10 cellular contexts compared by ENCODE assay signal in the genomic region with DNA sequence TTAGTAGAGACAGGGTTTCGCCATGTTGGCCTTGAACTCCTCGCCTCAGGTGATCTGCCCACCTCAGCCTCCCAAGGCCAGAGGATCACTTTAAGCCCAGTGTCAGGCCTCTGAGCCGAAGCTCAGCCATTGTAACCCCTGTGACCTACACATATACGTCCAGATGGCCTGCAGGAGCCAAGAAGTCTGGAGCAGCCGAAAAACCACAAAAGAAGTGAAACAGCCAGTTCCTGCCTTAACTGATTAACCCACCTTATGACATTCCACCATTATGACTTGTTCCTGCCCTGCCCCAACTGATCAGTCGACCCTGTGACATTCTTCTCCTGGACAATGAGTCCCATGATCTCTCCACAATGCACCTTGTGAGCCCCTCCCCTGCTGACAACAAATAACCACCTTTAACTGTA. TPM values are rescaled to one million over a fixed set of nuclear protein-coding genes. Genes with fewer than 3 reads are reported as not detected.
A peak's percentile ranks its signal among the peaks of the same experiment; 100 is the strongest.
DNase-seq lines count a peak whose midpoint lies in the region; ATAC-seq, FAIRE-seq and TF ChIP-seq lines count a peak whose summit lies in the region.
"Not testable (repeated sequence)": the region's sequence is repeated elsewhere in the genome, so short reads cannot be mapped to it uniquely, and the experiment has no call there.
"Had no signal": no experiment of that assay in that cellular context is flagged by ENCODE, and none has a peak within 500 bp of the region (broad histone marks: within the 10 kb centered on the region; RNA-seq: fewer than 3 reads in every experiment).

No MANE protein-coding gene starts in this region.

- H3K36me3 ChIP-seq in HCT116 (ENCODE audit: control insufficient read depth in 1 of 2, insufficient read depth in 2 of 2, low read length in 2 of 2); astrocyte (ENCODE audit: insufficient read depth, low read length); thyroid gland: not testable (repeated sequence)

- H3K4me1 ChIP-seq in HCT116 (ENCODE audit: control insufficient read depth in 1 of 2, insufficient read depth in 2 of 2, low read length in 2 of 2) = peaks cover 15 to 39% of the 10 kb centered on the region in 2 experiments
- H3K4me1 ChIP-seq in astrocyte (ENCODE audit: insufficient read depth, low read length); thyroid gland: not testable (repeated sequence)

- not testable (repeated sequence) for H3K79me2 ChIP-seq in HCT116 (ENCODE audit: insufficient read depth, low read length); astrocyte (ENCODE audit: insufficient read depth, low read length)

- not testable (repeated sequence) for H2AFZ ChIP-seq in HCT116 (ENCODE audit: low read depth, low read length, poor library complexity, severe bottlenecking); astrocyte (ENCODE audit: low read depth, low read length)

- TF ChIP-seq RAD21 in HCT116 (IDR thresholded peaks at IDR 0.05; ENCODE audit: low read depth) = not testable (repeated sequence)

- not testable (repeated sequence) for TF ChIP-seq CTCF in CD4-positive, alpha-beta T cell (IDR thresholded peaks at IDR 0.05); HCT116 (IDR thresholded peaks at IDR 0.05 in 2 of 3, conservative IDR thresholded peaks at IDR 0.05 in 1 of 3; ENCODE audit: borderline replicate concordance in 1 of 3, insufficient read depth in 1 of 3, low read depth in 2 of 3, low read length in 2 of 3); astrocyte (IDR thresholded peaks at IDR 0.05; ENCODE audit: insufficient read depth, low read depth, low read length); glutamatergic neuron (IDR thresholded peaks at IDR 0.05; ENCODE audit: partially characterized antibody, unreplicated experiment); thyroid gland (IDR thresholded peaks at IDR 0.05)

- ATAC-seq in CD4-positive, alpha-beta T cell (ENCODE audit: poor library complexity); HCT116; T-cell (replicated peaks in 1 of 4); natural killer cell treated with Interleukin-12 subunit alpha and Interleukin-12 subunit beta and Interleukin-15 and Interleukin-18, amount 100 ng/mL, for 72 hours: not testable (repeated sequence)

- not testable (repeated sequence) for TF ChIP-seq POLR2A in HCT116 (IDR thresholded peaks at IDR 0.05; ENCODE audit: borderline replicate concordance, extremely low read depth, insufficient read depth, insufficient read length); thyroid gland (IDR thresholded peaks at IDR 0.05)

- not testable (repeated sequence) for H3K36me3 Mint-ChIP-seq in CD4-positive, alpha-beta T cell (ENCODE audit: low read depth); T-cell; activated T-cell treated with anti-CD3 and anti-CD28 coated beads, Interleukin-2, amount 50 U/mL, for 24 hours (ENCODE audit: low read depth); astrocyte (ENCODE audit: low read depth, unreplicated experiment); glutamatergic neuron (ENCODE audit: unreplicated experiment); natural killer cell treated with Interleukin-12 subunit alpha and Interleukin-12 subunit beta and Interleukin-15 and Interleukin-18, amount 100 ng/mL, for 72 hours

- POLR2A ChIA-PET in CD4-positive, alpha-beta T cell (lab: Charles Lee) = interaction anchor here (1.1 kb wide), 1 partner anchor 63 kb away, joined by 4 read pairs; no protein-coding TSS in a partner anchor
- POLR2A ChIA-PET in HCT116 (lab: Charles Lee); T-cell (lab: Charles Lee): not testable (repeated sequence)

- intact Hi-C loops in CD4-positive, alpha-beta T cell (cut with DNase I, micrococcal nuclease) = loop anchor here in 1 of 2 experiments (10.0 kb wide), 1 partner anchor 315 kb away; no protein-coding TSS in a partner anchor
- intact Hi-C loops in HCT116 (cut with micrococcal nuclease) = not testable (repeated sequence)
- intact Hi-C loops in thyroid gland (cut with DNase I) = loop anchor here (2.0 to 5.0 kb wide), 2 partner anchors 23 to 68 kb away; no protein-coding TSS in a partner anchor

- not testable (repeated sequence) for FAIRE-seq in astrocyte (lab: Jason Lieb, UNC)

- H3K9me3 ChIP-seq in CD4-positive, alpha-beta T cell (ENCODE audit: control insufficient read depth, low read length); HCT116 (ENCODE audit: control insufficient read depth in 1 of 2, insufficient read depth in 1 of 2, low read depth in 1 of 2, low read length in 2 of 2); astrocyte (ENCODE audit: insufficient read depth, low read depth, low read length); thyroid gland: not testable (repeated sequence)

- BruUV-seq in HCT116 (replicated peaks; lab: Mats Ljungman, UMichigan) = TSS peak; percentile 80

- H3K27ac Mint-ChIP-seq in CD4-positive, alpha-beta T cell; T-cell; activated T-cell treated with anti-CD3 and anti-CD28 coated beads, Interleukin-2, amount 50 U/mL, for 24 hours; glutamatergic neuron (ENCODE audit: unreplicated experiment); natural killer cell treated with Interleukin-12 subunit alpha and Interleukin-12 subunit beta and Interleukin-15 and Interleukin-18, amount 100 ng/mL, for 72 hours: not testable (repeated sequence)
- H3K27ac Mint-ChIP-seq in astrocyte (ENCODE audit: unreplicated experiment) = peak overlapping the region; percentile 93

- H3K4me2 ChIP-seq in HCT116 (ENCODE audit: low read length) = peak overlapping the region; percentile 82
- H3K4me2 ChIP-seq in astrocyte (ENCODE audit: low read length) = not testable (repeated sequence)

- H3K4me1 Mint-ChIP-seq in CD4-positive, alpha-beta T cell (ENCODE audit: low read depth) = peaks cover 20% of the 10 kb centered on the region
- peaks cover 14 to 22% (median 22%) of the 10 kb centered on the region in 3 donors for H3K4me1 Mint-ChIP-seq in T-cell
- peaks cover 16% of the 10 kb centered on the region for H3K4me1 Mint-ChIP-seq in activated T-cell treated with anti-CD3 and anti-CD28 coated beads, Interleukin-2, amount 50 U/mL, for 24 hours (ENCODE audit: low read depth)
- not testable (repeated sequence) for H3K4me1 Mint-ChIP-seq in astrocyte (ENCODE audit: low read depth, unreplicated experiment); glutamatergic neuron (ENCODE audit: low read depth, unreplicated experiment)
- H3K4me1 Mint-ChIP-seq in natural killer cell treated with Interleukin-12 subunit alpha and Interleukin-12 subunit beta and Interleukin-15 and Interleukin-18, amount 100 ng/mL, for 72 hours (ENCODE audit: low read depth in 2 of 2) = peaks cover 14 to 16% of the 10 kb centered on the region in 2 donors

- not testable (repeated sequence) for H4K20me1 ChIP-seq in HCT116 (ENCODE audit: insufficient read depth); astrocyte (ENCODE audit: insufficient read depth, low read length)

- H3K9me2 ChIP-seq in HCT116 (ENCODE audit: insufficient read depth) = not testable (repeated sequence)

- not testable (repeated sequence) for H3K27ac ChIP-seq in CD4-positive, alpha-beta T cell (ENCODE audit: low read depth, low read length); astrocyte (ENCODE audit: low read depth, low read length)
- H3K27ac ChIP-seq in HCT116 (ENCODE audit: low read depth, low read length) (peak overlapping the region; percentile 85; the same call in 1 of the 2 replicates), thyroid gland (peak overlapping the region; percentile 81 to 93 (median 92))

- RAD21 ChIA-PET in HCT116 (lab: Charles Lee; ENCODE audit: low non-redundant PET in 1 of 2, low total read pairs in 2 of 2, uncharacterized antibody in 2 of 2, unreplicated experiment in 2 of 2) = interaction anchor here in 1 of 2 experiments (0.6 to 2.4 kb wide), 2 partner anchors 64 to 199 kb away, joined by 3 to 7 read pairs; no protein-coding TSS in a partner anchor

- H3K27me3 Mint-ChIP-seq in CD4-positive, alpha-beta T cell = peaks cover 31% of the 10 kb centered on the region
- peaks cover 9 to 23% of the 10 kb centered on the region in 2 donors for H3K27me3 Mint-ChIP-seq in T-cell
- peaks cover 29% of the 10 kb centered on the region for H3K27me3 Mint-ChIP-seq in activated T-cell treated with anti-CD3 and anti-CD28 coated beads, Interleukin-2, amount 50 U/mL, for 24 hours
- not testable (repeated sequence) for H3K27me3 Mint-ChIP-seq in astrocyte (ENCODE audit: low read depth, unreplicated experiment); glutamatergic neuron (ENCODE audit: unreplicated experiment)
- H3K27me3 Mint-ChIP-seq in natural killer cell treated with Interleukin-12 subunit alpha and Interleukin-12 subunit beta and Interleukin-15 and Interleukin-18, amount 100 ng/mL, for 72 hours = peaks cover 6 to 25% of the 10 kb centered on the region in 2 donors

- CTCF ChIA-PET in CD4-positive, alpha-beta T cell (lab: Charles Lee) = not testable (repeated sequence)
- CTCF ChIA-PET in HCT116 (lab: Charles Lee) (interaction anchor here (1.1 to 1.4 kb wide), 4 partner anchors 21 to 50 kb away, joined by 3 to 4 read pairs (median 3); no protein-coding TSS in a partner anchor), T-cell (lab: Charles Lee) (interaction anchor here (0.5 to 0.6 kb wide), 2 partner anchors 9 to 190 kb away, joined by 3 read pairs; no protein-coding TSS in a partner anchor)

- H3K4me3 Mint-ChIP-seq in CD4-positive, alpha-beta T cell = peak overlapping the region; percentile 80
- H3K4me3 Mint-ChIP-seq in T-cell (peak overlapping the region; percentile 34 to 86 (median 64)), astrocyte (ENCODE audit: unreplicated experiment) (peak overlapping the region; percentile 75), glutamatergic neuron (ENCODE audit: unreplicated experiment) (peak overlapping the region; percentile 38)
- H3K4me3 Mint-ChIP-seq in activated T-cell treated with anti-CD3 and anti-CD28 coated beads, Interleukin-2, amount 50 U/mL, for 24 hours = peak overlapping the region; percentile 13
- H3K4me3 Mint-ChIP-seq in natural killer cell treated with Interleukin-12 subunit alpha and Interleukin-12 subunit beta and Interleukin-15 and Interleukin-18, amount 100 ng/mL, for 72 hours = peak overlapping the region; percentile 97

- H3K27me3 ChIP-seq in CD4-positive, alpha-beta T cell (ENCODE audit: control insufficient read depth, insufficient read depth, low read length); HCT116 (ENCODE audit: insufficient read depth, low read length); astrocyte (ENCODE audit: insufficient read depth, low read length); thyroid gland: not testable (repeated sequence)

- not testable (repeated sequence) for DNase-seq in CD4-positive, alpha-beta T cell; HCT116 (ENCODE audit: low read depth, low spot score); T-cell; activated T-cell treated with anti-CD3 and anti-CD28 coated beads, Interleukin-2, amount 50 U/mL, for 24 hours; astrocyte (ENCODE audit: low read depth); glutamatergic neuron; natural killer cell treated with Interleukin-12 subunit alpha and Interleukin-12 subunit beta and Interleukin-15 and Interleukin-18, amount 100 ng/mL, for 72 hours (ENCODE audit: low spot score)
- DNase-seq in thyroid gland = peak; percentile 13 to 43

- not testable (repeated sequence) for H3K9me3 Mint-ChIP-seq in CD4-positive, alpha-beta T cell; T-cell; activated T-cell treated with anti-CD3 and anti-CD28 coated beads, Interleukin-2, amount 50 U/mL, for 24 hours; astrocyte (ENCODE audit: unreplicated experiment); glutamatergic neuron (ENCODE audit: unreplicated experiment); natural killer cell treated with Interleukin-12 subunit alpha and Interleukin-12 subunit beta and Interleukin-15 and Interleukin-18, amount 100 ng/mL, for 72 hours

- 81 to 85% methylated on average over 6 of the region's 6 CpGs for WGBS in thyroid gland, 2 donors

- H3K4me3 ChIP-seq in HCT116 (replicated peaks in 1 of 2; ENCODE audit: low read depth in 1 of 2, low read length in 2 of 2); astrocyte (ENCODE audit: insufficient read depth, low read depth, low read length); thyroid gland (replicated peaks in 1 of 3): not testable (repeated sequence)

- H3K9ac ChIP-seq in HCT116 (ENCODE audit: low read length); astrocyte (ENCODE audit: low read length): not testable (repeated sequence)

RNA-seq across cellular contexts. Expression of gene ZNF114, which starts 0.3 kb away (rescaled TPM):
- not detected for total RNA-seq in CD4-positive, alpha-beta T cell
- total RNA-seq in HCT116 (2021; ENCODE audit: unreplicated experiment) (4.1 TPM), T-cell (under 1 TPM in 2 of 5 donors, not detected in 3; 0.20 to 0.41 TPM), astrocyte (7.6 and 19.6 TPM in 2 replicates), glutamatergic neuron (ENCODE audit: unreplicated experiment) (3.7 TPM), thyroid gland (10 to 100 TPM in 1 of 4 donors, 1 to 10 TPM in 3; 5.3 to 11.7 (median 6.1) TPM)
- 2.6 and 4.3 TPM in 2 replicates for polyA plus RNA-seq in HCT116 (2012)
- total RNA-seq in natural killer cell treated with Interleukin-12 subunit alpha and Interleukin-12 subunit beta and Interleukin-15 and Interleukin-18, amount 100 ng/mL, for 72 hours = under 1 TPM in 1 of 2 donors, not detected in 1; 0.64 TPM
- total RNA-seq: OCI-LY7 had no signal
- polyA plus RNA-seq: aorta had no signal

RNA-seq across cellular contexts. Expression of gene CARD8, which starts 13.9 kb away (rescaled TPM):
- total RNA-seq in CD4-positive, alpha-beta T cell = 10 to 100 TPM; 71.1 to 73.1 TPM
- total RNA-seq in HCT116 (2021; ENCODE audit: unreplicated experiment) = 17.5 TPM
- polyA plus RNA-seq in HCT116 (2012) = 11.4 and 13.7 TPM in 2 replicates
- total RNA-seq in T-cell = 100 to 1,000 TPM; 146 to 224 (median 191) TPM
- 22.9 and 26.3 TPM in 2 replicates for total RNA-seq in astrocyte
- 41.9 TPM for total RNA-seq in glutamatergic neuron (ENCODE audit: unreplicated experiment)
- 100 to 1,000 TPM; 172 to 176 TPM for total RNA-seq in natural killer cell treated with Interleukin-12 subunit alpha and Interleukin-12 subunit beta and Interleukin-15 and Interleukin-18, amount 100 ng/mL, for 72 hours
- total RNA-seq in thyroid gland = 10 to 100 TPM; 37.0 to 58.9 (median 57.7) TPM

RNA-seq across cellular contexts. Expression of gene EMP3, which starts 55.7 kb away (rescaled TPM):
- 100 to 1,000 TPM; 185 to 201 TPM for total RNA-seq in CD4-positive, alpha-beta T cell
- total RNA-seq in HCT116 (2021; ENCODE audit: unreplicated experiment) (92.9 TPM), T-cell (100 to 1,000 TPM; 180 to 373 (median 361) TPM), astrocyte (199 and 217 TPM in 2 replicates), glutamatergic neuron (ENCODE audit: unreplicated experiment) (6.5 TPM), thyroid gland (10 to 100 TPM; 14.0 to 19.3 (median 14.9) TPM)
- polyA plus RNA-seq in HCT116 (2012) = 191 and 197 TPM in 2 replicates
- total RNA-seq in natural killer cell treated with Interleukin-12 subunit alpha and Interleukin-12 subunit beta and Interleukin-15 and Interleukin-18, amount 100 ng/mL, for 72 hours = 100 to 1,000 TPM in 1 of 2 donors, 10 to 100 TPM in 1; 99.4 to 157 TPM

Comparison
In these comparisons a context has a peak if more than half of its experiments do, and no peak if none do; other contexts are left out.
1. H3K4me3 Mint-ChIP-seq: peak in every context shown above with its lines; median percentile 97 in natural killer cell treated with Interleukin-12 subunit alpha and Interleukin-12 subunit beta and Interleukin-15 and Interleukin-18, amount 100 ng/mL, for 72 hours; 80 in CD4-positive, alpha-beta T cell; 75 in astrocyte; 64 in T-cell; 38 in glutamatergic neuron; 13 in activated T-cell treated with anti-CD3 and anti-CD28 coated beads, Interleukin-2, amount 50 U/mL, for 24 hours.